Comparison of ENCODE assay signal across 24 cellular contexts in genomic region chr11:110801328-110801727, GRCh38.
"Had no signal": no experiment of that assay in that cellular context is flagged by ENCODE, and none has a peak within 500 bp of the region (broad histone marks: within the 10 kb centered on the region; RNA-seq: fewer than 3 reads in every experiment).

No MANE protein-coding gene starts in this region.

- H3K4me1 ChIP-seq: ascending aorta, prostate gland, right atrium auricular region had no signal

- H3K27me3 Mint-ChIP-seq: activated T-cell treated with anti-CD3 and anti-CD28 coated beads, Interleukin-2, amount 50 U/mL, for 24 hours had no signal

- H3K4me3 ChIP-seq: ascending aorta, dorsolateral prefrontal cortex, esophagus muscularis mucosa, ovary, prostate gland, right atrium auricular region had no signal

- H3K36me3 Mint-ChIP-seq: activated naive CD4-positive, alpha-beta T cell treated with anti-CD3 and anti-CD28 coated beads, Interleukin-2, amount 50 U/mL, for 72 hours; memory B cell; natural killer cell treated with Interleukin-12 subunit alpha and Interleukin-12 subunit beta and Interleukin-15 and Interleukin-18, amount 100 ng/mL, for 72 hours had no signal

- DNase-seq: activated CD4-positive, alpha-beta T cell treated with anti-CD3 and anti-CD28 coated beads for 1 hour; activated CD4-positive, alpha-beta T cell treated with anti-CD3 and anti-CD28 coated beads, Interleukin-2, amount 50 U/mL, for 4 hours; activated CD8-positive, alpha-beta memory T cell treated with anti-CD3 and anti-CD28 coated beads for 24 hours; activated CD8-positive, alpha-beta memory T cell treated with anti-CD3 and anti-CD28 coated beads, Interleukin-2, amount 50 U/mL, for 4 hours; activated T-cell treated with anti-CD3 and anti-CD28 coated beads, Interleukin-2, amount 50 U/mL, for 24 hours; brain microvascular endothelial cell; caudate nucleus; dorsolateral prefrontal cortex; effector memory CD8-positive, alpha-beta T cell; hippocampal formation; kidney glomerular epithelial cell; left ventricle myocardium superior; ovary; stimulated activated CD4-positive, alpha-beta T cell treated with anti-CD3 and anti-CD28 coated beads, Interleukin-4, amount 100 ng/mL, for 4 hours; stimulated activated naive CD8-positive, alpha-beta T cell treated with anti-CD3 and anti-CD28 coated beads, Interleukin-15, Interleukin-2, amounts not matched to agents 100 U/mL and 50 U/mL, for 24 hours had no signal

- H3K9me3 ChIP-seq: ascending aorta, esophagus muscularis mucosa, ovary, prostate gland, right atrium auricular region had no signal

- H3K27ac Mint-ChIP-seq: activated naive CD4-positive, alpha-beta T cell treated with anti-CD3 and anti-CD28 coated beads, Interleukin-2, amount 50 U/mL, for 72 hours; activated T-cell treated with anti-CD3 and anti-CD28 coated beads, Interleukin-2, amount 50 U/mL, for 24 hours; activated T-helper 17 cell treated with anti-CD3 and anti-CD28 coated beads, Interleukin-2, amount 50 U/mL, for 72 hours; effector memory CD8-positive, alpha-beta T cell; memory B cell; natural killer cell treated with Interleukin-12 subunit alpha and Interleukin-12 subunit beta and Interleukin-15 and Interleukin-18, amount 100 ng/mL, for 72 hours; T-helper 1 cell treated with Interleukin-12 subunit alpha and Interleukin-12 subunit beta and Interleukin-4 antibody, amounts not matched to agents 30 μg/mL and 1 μg/mL, for 36 hours had no signal

- ATAC-seq: activated naive CD4-positive, alpha-beta T cell treated with anti-CD3 and anti-CD28 coated beads, Interleukin-2, amount 50 U/mL, for 72 hours; activated T-helper 17 cell treated with anti-CD3 and anti-CD28 coated beads, Interleukin-2, amount 50 U/mL, for 72 hours; effector memory CD8-positive, alpha-beta T cell; left ventricle myocardium superior; natural killer cell treated with Interleukin-12 subunit alpha and Interleukin-12 subunit beta and Interleukin-15 and Interleukin-18, amount 100 ng/mL, for 72 hours; stimulated activated naive CD8-positive, alpha-beta T cell treated with anti-CD3 and anti-CD28 coated beads, Interleukin-15, Interleukin-2, amounts not matched to agents 100 U/mL and 50 U/mL, for 24 hours had no signal

- H3K4me1 Mint-ChIP-seq: activated T-helper 17 cell treated with anti-CD3 and anti-CD28 coated beads, Interleukin-2, amount 50 U/mL, for 72 hours had no signal

- H3K36me3 ChIP-seq: ascending aorta, brain microvascular endothelial cell, esophagus muscularis mucosa, ovary, prostate gland, right atrium auricular region had no signal

- H3K9me3 Mint-ChIP-seq: activated T-cell treated with anti-CD3 and anti-CD28 coated beads, Interleukin-2, amount 50 U/mL, for 24 hours; activated T-helper 17 cell treated with anti-CD3 and anti-CD28 coated beads, Interleukin-2, amount 50 U/mL, for 72 hours; effector memory CD8-positive, alpha-beta T cell; memory B cell; natural killer cell treated with Interleukin-12 subunit alpha and Interleukin-12 subunit beta and Interleukin-15 and Interleukin-18, amount 100 ng/mL, for 72 hours; T-helper 1 cell treated with Interleukin-12 subunit alpha and Interleukin-12 subunit beta and Interleukin-4 antibody, amounts not matched to agents 30 μg/mL and 1 μg/mL, for 36 hours had no signal

- H3K27ac ChIP-seq: ascending aorta, brain microvascular endothelial cell, dorsolateral prefrontal cortex, esophagus muscularis mucosa, ovary, prostate gland, right atrium auricular region had no signal

- H3K27me3 ChIP-seq: ascending aorta, brain microvascular endothelial cell, dorsolateral prefrontal cortex, esophagus muscularis mucosa, ovary, right atrium auricular region had no signal

- H3K4me3 Mint-ChIP-seq: activated T-cell treated with anti-CD3 and anti-CD28 coated beads, Interleukin-2, amount 50 U/mL, for 24 hours; activated T-helper 17 cell treated with anti-CD3 and anti-CD28 coated beads, Interleukin-2, amount 50 U/mL, for 72 hours; effector memory CD8-positive, alpha-beta T cell; memory B cell; natural killer cell treated with Interleukin-12 subunit alpha and Interleukin-12 subunit beta and Interleukin-15 and Interleukin-18, amount 100 ng/mL, for 72 hours; T-helper 1 cell treated with Interleukin-12 subunit alpha and Interleukin-12 subunit beta and Interleukin-4 antibody, amounts not matched to agents 30 μg/mL and 1 μg/mL, for 36 hours had no signal
